ENCODE assay signal across 9 cellular contexts in the genomic region with DNA sequence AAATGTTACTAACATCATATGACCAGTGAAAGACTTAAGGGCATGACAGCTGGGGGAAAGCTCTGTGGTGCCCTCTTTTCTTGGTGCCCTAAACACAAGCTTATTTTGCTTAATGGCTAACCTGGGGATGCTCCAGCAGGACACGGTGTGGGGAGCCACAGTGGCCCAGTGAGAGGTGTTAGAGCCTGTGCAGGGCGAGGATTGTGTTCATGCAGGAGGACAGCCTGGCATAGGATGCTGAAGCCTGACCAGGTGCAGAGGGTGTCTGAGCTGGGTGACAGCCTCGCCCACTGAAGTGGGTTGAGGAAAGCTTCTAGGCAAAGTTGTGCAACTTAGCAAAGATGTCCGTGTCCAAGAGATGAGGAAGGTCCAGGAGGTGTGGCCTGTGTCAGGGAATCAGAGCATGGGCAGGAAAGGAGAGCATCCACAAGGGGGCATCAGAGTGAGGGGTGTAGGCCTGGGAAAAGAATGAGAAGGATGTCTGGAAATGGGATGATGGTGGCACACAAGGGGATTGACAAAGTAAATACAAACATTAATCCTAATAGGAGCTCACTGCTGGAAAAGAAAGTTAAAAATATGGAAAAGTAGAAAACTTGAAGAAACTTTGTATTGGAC. TPM values are rescaled to one million over a fixed set of nuclear protein-coding genes. Genes with fewer than 3 reads are reported as not detected.
A peak's percentile ranks its signal among the peaks of the same experiment; 100 is the strongest.
DNase-seq lines count a peak whose midpoint lies in the region; TF ChIP-seq lines count a peak whose summit lies in the region.
"Had no signal": no experiment of that assay in that cellular context is flagged by ENCODE, and none has a peak within 500 bp of the region (broad histone marks: within the 10 kb centered on the region; RNA-seq: fewer than 3 reads in every experiment).

No MANE protein-coding gene starts in this region.

- H4K20me1 ChIP-seq in SK-N-SH (ENCODE audit: insufficient read depth), result no peaks in the 10 kb centered on the region

- H3K9me3 Mint-ChIP-seq in HFFc6, result no peaks in the 10 kb centered on the region

- no peak overlapping the region for H2AFZ ChIP-seq in SK-N-SH (ENCODE audit: low read depth)

- no peak overlapping the region for H3K9ac ChIP-seq in SK-N-SH
- H3K9ac ChIP-seq in liver (ENCODE audit: low read depth in 1 of 2, low read length in 2 of 2), result no peak overlapping the region

- no peaks in the 10 kb centered on the region for H3K79me2 ChIP-seq in SK-N-SH (ENCODE audit: insufficient read depth)

- CTCF ChIA-PET in SK-N-SH (lab: Yijun Ruan, JAX), result interaction anchor here (0.7 to 1.5 kb wide), 5 partner anchors 9 to 38 kb away, joined by 3 to 4 read pairs (median 3); no protein-coding TSS in a partner anchor

- intact Hi-C loops in stomach (cut with DNase I; ENCODE audit: low total_unique reads), result no loop called here

- no peaks in the 10 kb centered on the region for H3K36me3 Mint-ChIP-seq in HFFc6 (ENCODE audit: low read depth)
- H3K36me3 Mint-ChIP-seq: brain had no signal

- H3K27me3 Mint-ChIP-seq in HFFc6 (ENCODE audit: insufficient read depth), result no peaks in the 10 kb centered on the region
- H3K27me3 Mint-ChIP-seq: brain had no signal

- H3K27me3 ChIP-seq in SK-N-SH (ENCODE audit: insufficient read depth) (no peaks in the 10 kb centered on the region), liver (ENCODE audit: control insufficient read depth in 4 of 4, insufficient read depth in 4 of 4, low read length in 3 of 4) (no peaks in the 10 kb centered on the region), stomach (no peaks in the 10 kb centered on the region)

- TF ChIP-seq RAD21 in SK-N-SH (IDR thresholded peaks at IDR 0.05; ENCODE audit: low read length), result peak; percentile 41
- TF ChIP-seq RAD21 in liver (IDR thresholded peaks at IDR 0.05), result peak; percentile 91 to 99

- no peaks in the 10 kb centered on the region for H3K4me1 Mint-ChIP-seq in HFFc6 (ENCODE audit: low read depth)
- H3K4me1 Mint-ChIP-seq: brain had no signal

- in situ Hi-C loops in astrocyte of the spinal cord (cut with HindIII; ENCODE audit: low sequenced_read_pairs), result no loop called here

- H3K4me2 ChIP-seq in SK-N-SH, result no peak overlapping the region

- WGBS in SK-N-SH (ENCODE audit: low lambda C conversion rate), result 61% methylated on average over 4 of the region's 4 CpGs
- WGBS in liver, result 59% methylated on average over 4 of the region's 4 CpGs
- 58 to 73% (median 66%) methylated on average over 4 of the region's 4 CpGs for WGBS in stomach, 5 donors

- H3K9me3 ChIP-seq in SK-N-SH, result no peaks in the 10 kb centered on the region
- no peaks in the 10 kb centered on the region for H3K9me3 ChIP-seq in liver (ENCODE audit: control insufficient read depth in 4 of 4, low read length in 3 of 4)
- no peaks in the 10 kb centered on the region for H3K9me3 ChIP-seq in stomach

- H3F3A ChIP-seq in SK-N-SH (replicated peaks; ENCODE audit: insufficient read depth), result no peaks in the 10 kb centered on the region

- H3K4me3 ChIP-seq in SK-N-SH (ENCODE audit: low read depth in 2 of 2, low read length in 1 of 2) (no peak overlapping the region), astrocyte of the spinal cord (ENCODE audit: low read depth, low read length) (no peak overlapping the region), liver (ENCODE audit: low read depth in 1 of 3, low read length in 3 of 3) (no peak overlapping the region), stomach (no peak overlapping the region)

- H3K36me3 ChIP-seq in SK-N-SH (replicated peaks in 1 of 2; ENCODE audit: control insufficient read depth in 1 of 2, insufficient read depth in 2 of 2, low read length in 1 of 2) (no peaks in the 10 kb centered on the region), liver (ENCODE audit: control insufficient read depth in 4 of 4, insufficient read depth in 3 of 4, low read depth in 1 of 4, low read length in 3 of 4) (peaks cover 0 to 3% (median 0%) of the 10 kb centered on the region in 4 donors), stomach (no peaks in the 10 kb centered on the region)

- H3K9me2 ChIP-seq in SK-N-SH, result no peaks in the 10 kb centered on the region

- POLR2A ChIA-PET in SK-N-SH (lab: Yijun Ruan, JAX), result no interaction called here

- TF ChIP-seq EP300 in SK-N-SH (IDR thresholded peaks at IDR 0.05; ENCODE audit: borderline replicate concordance in 1 of 2, low read depth in 1 of 2, low read length in 1 of 2) (no peak), stomach (IDR thresholded peaks at IDR 0.05) (no peak)

- no peak for TF ChIP-seq POLR2A in stomach (IDR thresholded peaks at IDR 0.05)

- H3K4me1 ChIP-seq in SK-N-SH (ENCODE audit: control insufficient read depth in 1 of 2, insufficient read depth in 2 of 2, low read depth in 1 of 2, low read length in 1 of 2), result no peaks in the 10 kb centered on the region; a peak in 1 of 4 replicates
- H3K4me1 ChIP-seq in liver (ENCODE audit: control insufficient read depth in 4 of 4, insufficient read depth in 4 of 4, low read length in 3 of 4), result peaks cover 0 to 5% (median 0%) of the 10 kb centered on the region in 4 donors
- H3K4me1 ChIP-seq in stomach, result no peaks in the 10 kb centered on the region

- H3K4me3 Mint-ChIP-seq in HFFc6, result no peak overlapping the region
- H3K4me3 Mint-ChIP-seq: brain had no signal

- H3K27ac ChIP-seq in SK-N-SH (ENCODE audit: low read depth in 2 of 2, low read length in 1 of 2) (no peak overlapping the region), liver (ENCODE audit: low read depth in 1 of 2, low read length in 2 of 2) (no peak overlapping the region), stomach (no peak overlapping the region)

- no peak overlapping the region for H3K27ac Mint-ChIP-seq in HFFc6
- H3K27ac Mint-ChIP-seq: brain had no signal

- TF ChIP-seq CTCF in HFFc6 (IDR thresholded peaks at IDR 0.05) (peak; percentile 76), SK-N-SH (IDR thresholded peaks at IDR 0.05) (peak; percentile 42), astrocyte of the spinal cord (IDR thresholded peaks at IDR 0.05; ENCODE audit: low read depth, low read length) (peak; percentile 36), liver (IDR thresholded peaks at IDR 0.05; ENCODE audit: low read depth, low read length, missing input control) (peak; percentile 73), stomach (IDR thresholded peaks at IDR 0.05) (peak in 5 of 7 experiments; percentile 21 to 77 (median 48))

- DNase-seq in DMS114 treated with DMSO at 0.1 percent for 48 hours (lab: John Stamatoyannopoulos, UW; ENCODE audit: unreplicated experiment), result peak; percentile 13
- peak; percentile 39 for DNase-seq in HFFc6
- DNase-seq in SK-N-SH, result peak; percentile 5
- DNase-seq in astrocyte of the spinal cord (ENCODE audit: low read depth, low spot score), result peak; percentile 12
- DNase-seq in stomach, result peak; percentile 69
- DNase-seq in GOT3 (lab: John Stamatoyannopoulos, UW), result no peak
- no peak for DNase-seq in NCI-H187 (lab: John Stamatoyannopoulos, UW)

TF ChIP-seq in SK-N-SH, 30 proteins besides CTCF, POLR2A, EP300 and RAD21:
- TF ChIP-seq RFX5 (IDR thresholded peaks at IDR 0.05; ENCODE audit: low read length), result no peak
- peak; percentile 37 for TF ChIP-seq SMC3 (IDR thresholded peaks at IDR 0.05; ENCODE audit: low read depth, low read length)

TF ChIP-seq in liver, 16 proteins besides CTCF, POLR2A, EP300 and RAD21:
- TF ChIP-seq GABPA (IDR thresholded peaks at IDR 0.05 in 1 of 2, conservative IDR thresholded peaks at IDR 0.05 in 1 of 2) (no peak), TAF1 (conservative IDR thresholded peaks at IDR 0.05) (no peak), SP1 (IDR thresholded peaks at IDR 0.05) (no peak), RXRA (IDR thresholded peaks at IDR 0.05) (peak in 1 of 2 donors; percentile 52), JUND (IDR thresholded peaks at IDR 0.05) (no peak), EGR1 (IDR thresholded peaks at IDR 0.05; ENCODE audit: low read depth in 2 of 2) (no peak), HNF4G (IDR thresholded peaks at IDR 0.05) (no peak), HNF4A (conservative IDR thresholded peaks at IDR 0.05) (peak in 1 of 2 donors; percentile 41), FOXA2 (IDR thresholded peaks at IDR 0.05) (no peak)
- TF ChIP-seq, protein P1, sequence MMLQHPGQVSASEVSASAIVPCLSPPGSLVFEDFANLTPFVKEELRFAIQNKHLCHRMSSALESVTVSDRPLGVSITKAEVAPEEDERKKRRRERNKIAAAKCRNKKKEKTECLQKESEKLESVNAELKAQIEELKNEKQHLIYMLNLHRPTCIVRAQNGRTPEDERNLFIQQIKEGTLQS (IDR thresholded peaks at IDR 0.05), result peak; percentile 17
- TF ChIP-seq, protein P2, sequence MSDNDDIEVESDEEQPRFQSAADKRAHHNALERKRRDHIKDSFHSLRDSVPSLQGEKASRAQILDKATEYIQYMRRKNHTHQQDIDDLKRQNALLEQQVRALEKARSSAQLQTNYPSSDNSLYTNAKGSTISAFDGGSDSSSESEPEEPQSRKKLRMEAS (IDR thresholded peaks at IDR 0.05), result no peak

RNA-seq across cellular contexts. Expression of a gene that starts 33.9 kb away (rescaled TPM):
- not detected for total RNA-seq in HFFc6 (2021; fragmentation: NEBNext Ultra II Directional; extraction: Animal tissue kit (Norgen Biotek cat#: 25700))
- not detected in 2 replicates for polyA plus RNA-seq in SK-N-SH (2012; rRNA removed)
- polyA plus RNA-seq in SK-N-SH (2012; cell fraction: cytosol; rRNA removed), result not detected in 2 replicates
- not detected in 2 replicates for polyA plus RNA-seq in SK-N-SH (2012; cell fraction: nucleus; rRNA removed)
- 10 to 100 TPM in 1 of 2 donors, 1 to 10 TPM in 1; 4.6 to 27.3 TPM for total RNA-seq in liver
- polyA plus RNA-seq in liver, result 10 to 100 TPM in 1 of 2 donors, 1 to 10 TPM in 1; 4.4 to 12.1 TPM
- total RNA-seq in stomach, result 10 to 100 TPM in 1 of 5 donors, 1 to 10 TPM in 1, under 1 TPM in 1, not detected in 2; 0.58 to 12.7 (median 1.5) TPM
- polyA plus RNA-seq in stomach, result not detected

RNA-seq across cellular contexts. Expression of a gene that starts 43.4 kb away (rescaled TPM):
- not detected for total RNA-seq in HFFc6 (2021; fragmentation: NEBNext Ultra II Directional; extraction: Animal tissue kit (Norgen Biotek cat#: 25700))
- polyA plus RNA-seq in SK-N-SH (2012; rRNA removed) (not detected in 2 replicates), liver (10 to 100 TPM in 1 of 2 donors, 1 to 10 TPM in 1; 3.9 to 11.7 TPM), stomach (not detected)
- polyA plus RNA-seq in SK-N-SH (2012; cell fraction: cytosol; rRNA removed), result not detected in 2 replicates
- polyA plus RNA-seq in SK-N-SH (2012; cell fraction: nucleus; rRNA removed), result not detected in 2 replicates
- total RNA-seq in liver (10 to 100 TPM; 11.1 to 25.8 TPM), stomach (not detected)

Comparison
In these comparisons a context has a peak if more than half of its experiments do, and no peak if none do; other contexts are left out.
1. DNase-seq: peak in DMS114 treated with DMSO at 0.1 percent for 48 hours (single experiment), HFFc6 (single experiment), SK-N-SH (single experiment), astrocyte of the spinal cord (single experiment) and stomach (single experiment); none in GOT3 (single experiment) and NCI-H187 (0 of 2).
2. RNA of a gene that starts 43.4 kb away (total RNA-seq): 11.1 to 25.8 TPM in liver; not detected in HFFc6 and not detected in stomach; every median in the first group is over 10 times any median in the second.
3. Peak in every context shown above with its lines, with median percentiles within 50 percentile points of each other: CTCF ChIP-seq.